In genomic region chr11:64687204-64687603, GRCh38 we compare ENCODE assay signal across 13 cellular contexts. TPM values are rescaled to one million over a fixed set of nuclear protein-coding genes. Genes with fewer than 3 reads are reported as not detected.
DNase-seq lines count a peak whose midpoint lies in the region; ATAC-seq and TF ChIP-seq lines count a peak whose summit lies in the region.
"Had no signal": no experiment of that assay in that cellular context is flagged by ENCODE, and none has a peak within 500 bp of the region (broad histone marks: within the 10 kb centered on the region; RNA-seq: fewer than 3 reads in every experiment).

No MANE protein-coding gene starts in this region.

- H3K27ac Mint-ChIP-seq in CD8-positive, alpha-beta T cell: no peak overlapping the region
- H3K27ac Mint-ChIP-seq in effector memory CD8-positive, alpha-beta T cell: no peak overlapping the region
- H3K27ac Mint-ChIP-seq: activated naive CD4-positive, alpha-beta T cell treated with anti-CD3 and anti-CD28 coated beads, Interleukin-2, amount 10 ng/mL, durations not matched to agents 7 days and 5 days had no signal

- no peaks in the 10 kb centered on the region for H3K9me3 ChIP-seq in MG63
- H3K9me3 ChIP-seq in ascending aorta: no peaks in the 10 kb centered on the region
- H3K9me3 ChIP-seq in sigmoid colon: no peaks in the 10 kb centered on the region
- no peaks in the 10 kb centered on the region for H3K9me3 ChIP-seq in CD8-positive, alpha-beta T cell (ENCODE audit: low read length)
- H3K9me3 ChIP-seq: BE2C, colonic mucosa had no signal

- no peak for TF ChIP-seq POLR2A in sigmoid colon (IDR thresholded peaks at IDR 0.05)

- WGBS in sigmoid colon, 2 donors: 64 to 78% methylated on average over 6 of the region's 6 CpGs

- H3K4me3 ChIP-seq in MG63 (no peak overlapping the region), ascending aorta (no peak overlapping the region), sigmoid colon (no peak overlapping the region)
- H3K4me3 ChIP-seq in CD8-positive, alpha-beta T cell (ENCODE audit: low read depth, low read length): no peak overlapping the region
- H3K4me3 ChIP-seq: colonic mucosa had no signal

- H3K4me1 ChIP-seq in ascending aorta: peaks cover 20 to 24% of the 10 kb centered on the region in 2 donors
- H3K4me1 ChIP-seq in sigmoid colon: peaks cover 0 to 24% (median 20%) of the 10 kb centered on the region in 4 donors
- H3K4me1 ChIP-seq in CD8-positive, alpha-beta T cell (ENCODE audit: insufficient read depth, low read length): peaks cover 6% of the 10 kb centered on the region
- H3K4me1 ChIP-seq: BE2C, colonic mucosa had no signal

- intact Hi-C loops in ascending aorta (cut with DNase I): loop anchor here (1.0 to 5.0 kb wide), 2 partner anchors 12 to 35 kb away; no protein-coding TSS in a partner anchor
- intact Hi-C loops in sigmoid colon (cut with DNase I): no loop called here
- intact Hi-C loops in CD8-positive, alpha-beta T cell (cut with DNase I, micrococcal nuclease): loop anchor here in 1 of 2 experiments (5.0 kb wide), 1 partner anchor 435 kb away; the partner anchor contains the start of genes FAU and MRPL49

- peak; percentile 87 for DNase-seq in MG63
- DNase-seq in ascending aorta (ENCODE audit: low spot score in 2 of 2): peak; percentile 42 to 84
- DNase-seq in hippocampal formation (lab: John Stamatoyannopoulos, UW): peak; percentile 97 to 98
- peak; percentile 84 for DNase-seq in sigmoid colon
- no peak for DNase-seq in CD8-positive, alpha-beta T cell
- no peak for DNase-seq in effector memory CD8-positive, alpha-beta T cell
- DNase-seq: activated naive CD4-positive, alpha-beta T cell treated with anti-CD3 and anti-CD28 coated beads, Interleukin-2, amount 10 ng/mL, durations not matched to agents 7 days and 5 days; BE2C; colonic mucosa had no signal

- H3K9me3 Mint-ChIP-seq in CD8-positive, alpha-beta T cell: no peaks in the 10 kb centered on the region
- no peaks in the 10 kb centered on the region for H3K9me3 Mint-ChIP-seq in effector memory CD8-positive, alpha-beta T cell
- H3K9me3 Mint-ChIP-seq: activated naive CD4-positive, alpha-beta T cell treated with anti-CD3 and anti-CD28 coated beads, Interleukin-2, amount 10 ng/mL, durations not matched to agents 7 days and 5 days had no signal

- ATAC-seq in HG03175 (IDR thresholded peaks at IDR 0.05; ENCODE audit: unreplicated experiment) (no peak), HG03045 (IDR thresholded peaks at IDR 0.05; ENCODE audit: unreplicated experiment) (no peak)
- ATAC-seq in CD8-positive, alpha-beta T cell: no peak
- ATAC-seq in effector memory CD8-positive, alpha-beta T cell (replicated peaks): no peak

- no peak overlapping the region for H3K4me3 Mint-ChIP-seq in CD8-positive, alpha-beta T cell
- H3K4me3 Mint-ChIP-seq in effector memory CD8-positive, alpha-beta T cell: no peak overlapping the region
- H3K4me3 Mint-ChIP-seq: activated naive CD4-positive, alpha-beta T cell treated with anti-CD3 and anti-CD28 coated beads, Interleukin-2, amount 10 ng/mL, durations not matched to agents 7 days and 5 days had no signal

- CTCF ChIA-PET in CD8-positive, alpha-beta T cell (lab: Charles Lee): no interaction called here

- no peaks in the 10 kb centered on the region for H3K36me3 ChIP-seq in MG63
- H3K36me3 ChIP-seq in ascending aorta: no peaks in the 10 kb centered on the region
- no peaks in the 10 kb centered on the region for H3K36me3 ChIP-seq in sigmoid colon
- H3K36me3 ChIP-seq in CD8-positive, alpha-beta T cell (ENCODE audit: insufficient read depth, low read length): no peaks in the 10 kb centered on the region
- H3K36me3 ChIP-seq: BE2C, colonic mucosa had no signal

- H3K27me3 Mint-ChIP-seq in CD8-positive, alpha-beta T cell (ENCODE audit: low read depth): peaks cover under 1% of the 10 kb centered on the region
- peaks cover 16 to 17% of the 10 kb centered on the region in 2 donors for H3K27me3 Mint-ChIP-seq in effector memory CD8-positive, alpha-beta T cell

- POLR2A ChIA-PET in CD8-positive, alpha-beta T cell (lab: Charles Lee): no interaction called here

- no peaks in the 10 kb centered on the region for H3K27me3 ChIP-seq in MG63
- no peaks in the 10 kb centered on the region for H3K27me3 ChIP-seq in ascending aorta
- H3K27me3 ChIP-seq in sigmoid colon: no peaks in the 10 kb centered on the region
- no peaks in the 10 kb centered on the region for H3K27me3 ChIP-seq in CD8-positive, alpha-beta T cell (ENCODE audit: insufficient read depth, low read length)
- H3K27me3 ChIP-seq: BE2C, colonic mucosa had no signal

- H3K4me1 Mint-ChIP-seq in CD8-positive, alpha-beta T cell (ENCODE audit: low read depth): peaks cover 11% of the 10 kb centered on the region
- H3K4me1 Mint-ChIP-seq in effector memory CD8-positive, alpha-beta T cell (ENCODE audit: low read depth in 2 of 2): peaks cover 8 to 13% of the 10 kb centered on the region in 2 donors

- TF ChIP-seq EP300 in sigmoid colon (IDR thresholded peaks at IDR 0.05): no peak

- no peaks in the 10 kb centered on the region for H3K36me3 Mint-ChIP-seq in CD8-positive, alpha-beta T cell
- H3K36me3 Mint-ChIP-seq in effector memory CD8-positive, alpha-beta T cell (ENCODE audit: insufficient read depth): no peaks in the 10 kb centered on the region
- H3K36me3 Mint-ChIP-seq: activated naive CD4-positive, alpha-beta T cell treated with anti-CD3 and anti-CD28 coated beads, Interleukin-2, amount 10 ng/mL, durations not matched to agents 7 days and 5 days had no signal

- peak; percentile 8 to 23 (median 14) for TF ChIP-seq CTCF in ascending aorta (IDR thresholded peaks at IDR 0.05)
- TF ChIP-seq CTCF in sigmoid colon (IDR thresholded peaks at IDR 0.05): no peak
- no peak for TF ChIP-seq CTCF in CD8-positive, alpha-beta T cell (IDR thresholded peaks at IDR 0.05)

- H3K27ac ChIP-seq in ascending aorta (peak overlapping the region; percentile 78 to 89), sigmoid colon (peak overlapping the region; percentile 48 to 77 (median 72))
- H3K27ac ChIP-seq in CD8-positive, alpha-beta T cell (ENCODE audit: low read depth, low read length): no peak overlapping the region
- H3K27ac ChIP-seq: colonic mucosa had no signal

RNA-seq across cellular contexts. Expression of gene NRXN2, which starts 35.8 kb away (rescaled TPM):
- total RNA-seq in MG63 (2014; rRNA removed; shearing (Covaris generic); ENCODE audit: low replicate concordance): 4.2 and 12.7 TPM in 2 replicates
- total RNA-seq in ascending aorta (26.0 TPM), sigmoid colon (10 to 100 TPM in 2 of 4 donors, 1 to 10 TPM in 2; 6.8 to 20.5 (median 13.7) TPM)
- polyA plus RNA-seq in sigmoid colon: 1 to 10 TPM in 2 of 3 donors, under 1 TPM in 1; 0.23 to 4.9 (median 3.0) TPM
- under 1 TPM; 0.17 to 0.43 TPM for total RNA-seq in CD8-positive, alpha-beta T cell
- total RNA-seq: kidney epithelial cell, M059J had no signal

RNA-seq across cellular contexts. Expression of gene RASGRP2, which starts 56.7 kb away (rescaled TPM):
- total RNA-seq in MG63 (2014; rRNA removed; shearing (Covaris generic); ENCODE audit: low replicate concordance): not detected in 2 replicates
- total RNA-seq in ascending aorta (44.2 TPM), sigmoid colon (10 to 100 TPM; 26.7 to 77.0 (median 27.8) TPM)
- polyA plus RNA-seq in sigmoid colon: 100 to 1,000 TPM in 1 of 3 donors, 1 to 10 TPM in 2; 2.1 to 101 (median 4.8) TPM
- 100 to 1,000 TPM; 468 to 472 TPM for total RNA-seq in CD8-positive, alpha-beta T cell

Comparison
In these comparisons a context has a peak if more than half of its experiments do, and no peak if none do; other contexts are left out.
1. DNase-seq: peak in MG63 (single experiment), ascending aorta (2 of 2), hippocampal formation (2 of 2) and sigmoid colon (single experiment); none in CD8-positive, alpha-beta T cell (0 of 7) and effector memory CD8-positive, alpha-beta T cell (0 of 3).
2. CTCF ChIP-seq: peak in ascending aorta (3 of 3); none in sigmoid colon (0 of 4) and CD8-positive, alpha-beta T cell (single experiment).
3. RNA of gene RASGRP2, which starts 56.7 kb away (total RNA-seq): 468 to 472 TPM in CD8-positive, alpha-beta T cell, 44.2 TPM in ascending aorta (single experiment) and 26.7 to 77.0 TPM in sigmoid colon; not detected in MG63; every median in the first group is over 10 times any median in the second.